Comparison of ENCODE assay signal across 1 cellular context in genomic region chr14:103916636-103917262, GRCh38.
TF ChIP-seq lines count a peak whose summit lies in the region.

No MANE protein-coding gene starts in this region.

TF ChIP-seq in GM12878, 131 proteins besides CTCF, POLR2A, EP300 and RAD21 (continued from another document):
- no peak for TF ChIP-seq RB1 (IDR thresholded peaks at IDR 0.05; ENCODE audit: borderline replicate concordance)
- no peak for TF ChIP-seq ZNF592 (IDR thresholded peaks at IDR 0.05)
- no peak for TF ChIP-seq JUNB (IDR thresholded peaks at IDR 0.05)
- TF ChIP-seq ZNF622 (IDR thresholded peaks at IDR 0.05) = no peak
- TF ChIP-seq GATAD2B (conservative IDR thresholded peaks at IDR 0.05; ENCODE audit: low read depth) = no peak
- no peak for TF ChIP-seq ZNF24 (IDR thresholded peaks at IDR 0.05)
- no peak for TF ChIP-seq SP1 (IDR thresholded peaks at IDR 0.05; ENCODE audit: low read depth, low read length)
- TF ChIP-seq JUND (IDR thresholded peaks at IDR 0.05; ENCODE audit: low read depth, low read length) = no peak
- TF ChIP-seq RFX5 (IDR thresholded peaks at IDR 0.05; ENCODE audit: low read depth, low read length) = no peak
- TF ChIP-seq SKIL (IDR thresholded peaks at IDR 0.05; ENCODE audit: low read depth, poor library complexity, severe bottlenecking) = no peak
- TF ChIP-seq PAX8 (IDR thresholded peaks at IDR 0.05) = no peak
- no peak for TF ChIP-seq STAT3 (IDR thresholded peaks at IDR 0.05; ENCODE audit: low read depth, low read length)
- no peak for TF ChIP-seq ASH2L (IDR thresholded peaks at IDR 0.05; ENCODE audit: borderline replicate concordance, low read depth)
- no peak for TF ChIP-seq NR2F1 (conservative IDR thresholded peaks at IDR 0.05)
- no peak for TF ChIP-seq FOS (IDR thresholded peaks at IDR 0.05; ENCODE audit: borderline replicate concordance, extremely low read depth, insufficient read length)
- no peak for TF ChIP-seq ATF3 (IDR thresholded peaks at IDR 0.05; ENCODE audit: borderline replicate concordance, extremely low read depth, low read depth, low read length)
- no peak for TF ChIP-seq BCL11A (IDR thresholded peaks at IDR 0.05; ENCODE audit: low read depth, low read length)
